In genomic region chr3:48474619-48475018, GRCh38 we compare ENCODE assay signal across 13 cellular contexts. TPM values are rescaled to one million over a fixed set of nuclear protein-coding genes. Genes with fewer than 3 reads are reported as not detected.
DNase-seq lines count a peak whose midpoint lies in the region; ATAC-seq and TF ChIP-seq lines count a peak whose summit lies in the region.
"Had no signal": no experiment of that assay in that cellular context is flagged by ENCODE, and none has a peak within 500 bp of the region (broad histone marks: within the 10 kb centered on the region; RNA-seq: fewer than 3 reads in every experiment).

No MANE protein-coding gene starts in this region.

- H3K9ac ChIP-seq in HUES64 (ENCODE audit: low read depth, low read length), result peak overlapping the region; percentile 49; the same call in 1 of the 2 replicates

- H3K4me3 ChIP-seq in CD8-positive, alpha-beta T cell (ENCODE audit: low read depth, low read length), result no peak overlapping the region
- peak overlapping the region; percentile 11; the same call in 1 of the 2 replicates for H3K4me3 ChIP-seq in HUES64 (ENCODE audit: low read length)
- no peak overlapping the region for H3K4me3 ChIP-seq in vagina
- H3K4me3 ChIP-seq: gastroesophageal sphincter had no signal

- no peaks in the 10 kb centered on the region for H3K36me3 ChIP-seq in CD8-positive, alpha-beta T cell (ENCODE audit: insufficient read depth, low read length)
- H3K36me3 ChIP-seq in HUES64 (ENCODE audit: insufficient read depth, low read length), result peaks cover 5% of the 10 kb centered on the region
- peaks cover 0 to under 1% of the 10 kb centered on the region in 2 donors for H3K36me3 ChIP-seq in vagina

- H3K4me3 Mint-ChIP-seq in CD8-positive, alpha-beta T cell, result no peak overlapping the region
- no peak overlapping the region for H3K4me3 Mint-ChIP-seq in dendritic cell treated with granulocyte-macrophage colony-stimulating factor and Interleukin-4, amounts not matched to agents 40 ng/mL and 50 ng/mL, for 4 days
- peak overlapping the region in 4 of 10 donors; percentile 1 to 34 (median 14) for H3K4me3 Mint-ChIP-seq in naive thymus-derived CD8-positive, alpha-beta T cell

- no peak for ATAC-seq in CD8-positive, alpha-beta T cell
- ATAC-seq in naive thymus-derived CD8-positive, alpha-beta T cell, result no peak
- ATAC-seq in left cardiac atrium, result no peak
- ATAC-seq: gastroesophageal sphincter had no signal

- no peak for DNase-seq in CD8-positive, alpha-beta T cell
- no peak for DNase-seq in naive thymus-derived CD8-positive, alpha-beta T cell
- DNase-seq in posterior cingulate gyrus (no peak), NCI-H510A treated with DMSO at 0.1 percent for 48 hours (lab: John Stamatoyannopoulos, UW) (no peak), vagina (ENCODE audit: extremely low spot score in 2 of 2) (no peak), left cardiac atrium (no peak)
- DNase-seq: activated CD4-positive, alpha-beta T cell treated with anti-CD3 and anti-CD28 coated beads, Interleukin-2, amount 50 U/mL, for 48 hours; C1 segment of cervical spinal cord; KBM-7; NCI-H187 had no signal

- peaks cover 57% of the 10 kb centered on the region for H3K4me1 Mint-ChIP-seq in CD8-positive, alpha-beta T cell (ENCODE audit: low read depth)
- peaks cover 46% of the 10 kb centered on the region for H3K4me1 Mint-ChIP-seq in dendritic cell treated with granulocyte-macrophage colony-stimulating factor and Interleukin-4, amounts not matched to agents 40 ng/mL and 50 ng/mL, for 4 days (ENCODE audit: low read depth)
- peaks cover 27 to 75% (median 61%) of the 10 kb centered on the region in 4 donors for H3K4me1 Mint-ChIP-seq in naive thymus-derived CD8-positive, alpha-beta T cell

- no peaks in the 10 kb centered on the region for H3K27me3 ChIP-seq in CD8-positive, alpha-beta T cell (ENCODE audit: insufficient read depth, low read length)
- H3K27me3 ChIP-seq in HUES64 (ENCODE audit: insufficient read depth, low read length), result no peaks in the 10 kb centered on the region
- no peaks in the 10 kb centered on the region for H3K27me3 ChIP-seq in vagina
- H3K27me3 ChIP-seq: gastroesophageal sphincter had no signal

- H3K9me3 Mint-ChIP-seq in CD8-positive, alpha-beta T cell, result no peaks in the 10 kb centered on the region
- H3K9me3 Mint-ChIP-seq in dendritic cell treated with granulocyte-macrophage colony-stimulating factor and Interleukin-4, amounts not matched to agents 40 ng/mL and 50 ng/mL, for 4 days, result no peaks in the 10 kb centered on the region
- no peaks in the 10 kb centered on the region for H3K9me3 Mint-ChIP-seq in naive thymus-derived CD8-positive, alpha-beta T cell

- intact Hi-C loops in CD8-positive, alpha-beta T cell (cut with DNase I, micrococcal nuclease), result loop anchor here (5.0 to 10.0 kb wide), 2 partner anchors 163 to 180 kb away; partner anchors contain the start of gene SLC26A6 (in 1 of the 2)
- intact Hi-C loops in dendritic cell treated with granulocyte-macrophage colony-stimulating factor and Interleukin-4, amounts not matched to agents 40 ng/mL and 50 ng/mL, for 4 days (cut with micrococcal nuclease), result no loop called here
- intact Hi-C loops in posterior cingulate gyrus (cut with DNase I), result no loop called here
- intact Hi-C loops in vagina (cut with DNase I), result no loop called here
- intact Hi-C loops in left cardiac atrium (cut with DNase I), result no loop called here

- H3K27ac Mint-ChIP-seq in CD8-positive, alpha-beta T cell, result peak overlapping the region; percentile 85
- peak overlapping the region; percentile 28 for H3K27ac Mint-ChIP-seq in dendritic cell treated with granulocyte-macrophage colony-stimulating factor and Interleukin-4, amounts not matched to agents 40 ng/mL and 50 ng/mL, for 4 days
- peak overlapping the region; percentile 14 to 87 (median 78) for H3K27ac Mint-ChIP-seq in naive thymus-derived CD8-positive, alpha-beta T cell

- peaks cover 11% of the 10 kb centered on the region for H3K36me3 Mint-ChIP-seq in CD8-positive, alpha-beta T cell
- H3K36me3 Mint-ChIP-seq in dendritic cell treated with granulocyte-macrophage colony-stimulating factor and Interleukin-4, amounts not matched to agents 40 ng/mL and 50 ng/mL, for 4 days (ENCODE audit: low read depth), result peaks cover 42% of the 10 kb centered on the region
- peaks cover 0 to 3% (median 0%) of the 10 kb centered on the region in 3 donors for H3K36me3 Mint-ChIP-seq in naive thymus-derived CD8-positive, alpha-beta T cell

- no peak overlapping the region for H3K27ac ChIP-seq in CD8-positive, alpha-beta T cell (ENCODE audit: low read depth, low read length)
- H3K27ac ChIP-seq in HUES64 (ENCODE audit: low read depth, low read length) (peak overlapping the region; percentile 85), vagina (no peak overlapping the region)

- 4% methylated on average over 4 of the region's 4 CpGs for WGBS in HUES64

- POLR2A ChIA-PET in CD8-positive, alpha-beta T cell (lab: Charles Lee), result interaction anchor here (0.8 to 2.7 kb wide), 3 partner anchors 17 to 35 kb away, joined by 4 to 15 read pairs (median 5); partner anchors contain the start of genes ATRIP and CCDC51
- POLR2A ChIA-PET in naive thymus-derived CD8-positive, alpha-beta T cell (lab: Charles Lee), result interaction anchor here (0.5 to 4.8 kb wide), 3 partner anchors 32 to 70 kb away, joined by 3 to 49 read pairs (median 37); partner anchors contain the start of genes CCDC51, SHISA5 and TMA7

- H3K4me1 ChIP-seq in CD8-positive, alpha-beta T cell (ENCODE audit: insufficient read depth, low read length), result peaks cover 49% of the 10 kb centered on the region
- H3K4me1 ChIP-seq in HUES64 (ENCODE audit: insufficient read depth, low read length), result peaks cover 18% of the 10 kb centered on the region
- H3K4me1 ChIP-seq in vagina, result peaks cover 40% of the 10 kb centered on the region

- TF ChIP-seq POLR2A in vagina (IDR thresholded peaks at IDR 0.05), result no peak

- no peak for TF ChIP-seq CTCF in CD8-positive, alpha-beta T cell (IDR thresholded peaks at IDR 0.05)
- TF ChIP-seq CTCF in vagina (IDR thresholded peaks at IDR 0.05), result no peak

- no peaks in the 10 kb centered on the region for H3K9me3 ChIP-seq in CD8-positive, alpha-beta T cell (ENCODE audit: low read length)
- H3K9me3 ChIP-seq in HUES64 (ENCODE audit: insufficient read depth, low read depth, low read length) (no peaks in the 10 kb centered on the region), vagina (no peaks in the 10 kb centered on the region)
- H3K9me3 ChIP-seq: gastroesophageal sphincter had no signal

- no peaks in the 10 kb centered on the region for H3K27me3 Mint-ChIP-seq in CD8-positive, alpha-beta T cell (ENCODE audit: low read depth)
- no peaks in the 10 kb centered on the region for H3K27me3 Mint-ChIP-seq in dendritic cell treated with granulocyte-macrophage colony-stimulating factor and Interleukin-4, amounts not matched to agents 40 ng/mL and 50 ng/mL, for 4 days
- H3K27me3 Mint-ChIP-seq in naive thymus-derived CD8-positive, alpha-beta T cell, result no peaks in the 10 kb centered on the region

- CTCF ChIA-PET in CD8-positive, alpha-beta T cell (lab: Charles Lee), result interaction anchor here (1.8 to 7.6 kb wide), 2 partner anchors 34 to 39 kb away, joined by 7 to 56 read pairs; no protein-coding TSS in a partner anchor

RNA-seq across cellular contexts. Expression of gene ATRIP, which starts 28.1 kb away (rescaled TPM):
- total RNA-seq in CD8-positive, alpha-beta T cell, result 1 to 10 TPM; 7.4 to 8.7 TPM
- 13.5 TPM for polyA plus RNA-seq in HUES64 (2013, experiment 1 of 2)
- 18.0 TPM for polyA plus RNA-seq in HUES64 (2013, experiment 2 of 2)
- 10 to 100 TPM; 13.2 to 13.5 TPM for total RNA-seq in naive thymus-derived CD8-positive, alpha-beta T cell
- 10 to 100 TPM in 2 of 3 donors, 1 to 10 TPM in 1; 8.9 to 17.5 (median 13.1) TPM for polyA plus RNA-seq in naive thymus-derived CD8-positive, alpha-beta T cell
- total RNA-seq in vagina, result 13.8 TPM
- total RNA-seq in left cardiac atrium, result 1 to 10 TPM; 3.9 to 5.7 TPM

RNA-seq across cellular contexts. Expression of gene SHISA5, which starts 29.4 kb away (rescaled TPM):
- 10 to 100 TPM; 84.3 to 86.0 TPM for total RNA-seq in CD8-positive, alpha-beta T cell
- polyA plus RNA-seq in HUES64 (2013, experiment 1 of 2), result 106 TPM
- polyA plus RNA-seq in HUES64 (2013, experiment 2 of 2), result 125 TPM
- 100 to 1,000 TPM; 176 to 186 TPM for total RNA-seq in naive thymus-derived CD8-positive, alpha-beta T cell
- 100 to 1,000 TPM; 341 to 364 (median 359) TPM for polyA plus RNA-seq in naive thymus-derived CD8-positive, alpha-beta T cell
- 133 TPM for total RNA-seq in vagina
- 100 to 1,000 TPM in 1 of 2 donors, 10 to 100 TPM in 1; 73.3 to 108 TPM for total RNA-seq in left cardiac atrium

RNA-seq across cellular contexts. Expression of gene TMA7, which starts 34.6 kb away (rescaled TPM):
- total RNA-seq in CD8-positive, alpha-beta T cell, result 100 to 1,000 TPM; 279 to 297 TPM
- 497 TPM for polyA plus RNA-seq in HUES64 (2013, experiment 1 of 2)
- 539 TPM for polyA plus RNA-seq in HUES64 (2013, experiment 2 of 2)
- 100 to 1,000 TPM; 274 to 291 TPM for total RNA-seq in naive thymus-derived CD8-positive, alpha-beta T cell
- polyA plus RNA-seq in naive thymus-derived CD8-positive, alpha-beta T cell, result 100 to 1,000 TPM; 714 to 931 (median 847) TPM
- total RNA-seq in vagina (251 TPM), left cardiac atrium (100 to 1,000 TPM; 190 to 238 TPM)

RNA-seq across cellular contexts. Expression of gene CCDC51, which starts 34.7 kb away (rescaled TPM):
- total RNA-seq in CD8-positive, alpha-beta T cell, result 1 to 10 TPM; 2.9 to 4.7 TPM
- polyA plus RNA-seq in HUES64 (2013, experiment 1 of 2), result 19.0 TPM
- 17.8 TPM for polyA plus RNA-seq in HUES64 (2013, experiment 2 of 2)
- total RNA-seq in naive thymus-derived CD8-positive, alpha-beta T cell, result 1 to 10 TPM; 4.6 to 4.7 TPM
- polyA plus RNA-seq in naive thymus-derived CD8-positive, alpha-beta T cell, result 10 to 100 TPM in 2 of 3 donors, 1 to 10 TPM in 1; 8.6 to 12.9 (median 11.8) TPM
- total RNA-seq in vagina (11.5 TPM), left cardiac atrium (10 to 100 TPM in 1 of 2 donors, 1 to 10 TPM in 1; 7.0 to 10.9 TPM)

RNA-seq across cellular contexts. Expression of gene PLXNB1, which starts 44.7 kb away (rescaled TPM):
- total RNA-seq in CD8-positive, alpha-beta T cell, result 1 to 10 TPM; 1.4 to 2.7 TPM
- polyA plus RNA-seq in HUES64 (2013, experiment 1 of 2), result 81.0 TPM
- polyA plus RNA-seq in HUES64 (2013, experiment 2 of 2), result 87.6 TPM
- total RNA-seq in naive thymus-derived CD8-positive, alpha-beta T cell, result 1 to 10 TPM; 2.0 to 3.2 TPM
- polyA plus RNA-seq in naive thymus-derived CD8-positive, alpha-beta T cell, result not detected
- total RNA-seq in vagina (257 TPM), left cardiac atrium (10 to 100 TPM; 43.3 to 55.0 TPM)

Comparison
In these comparisons a context has a peak if more than half of its experiments do, and no peak if none do; other contexts are left out.
1. H3K27ac Mint-ChIP-seq: peak in every context shown above with its lines; median percentile 85 in CD8-positive, alpha-beta T cell; 78 in naive thymus-derived CD8-positive, alpha-beta T cell; 28 in dendritic cell treated with granulocyte-macrophage colony-stimulating factor and Interleukin-4, amounts not matched to agents 40 ng/mL and 50 ng/mL, for 4 days.
2. intact Hi-C loops: an anchor here in CD8-positive, alpha-beta T cell (5.0 to 10.0 kb wide); none called in dendritic cell treated with granulocyte-macrophage colony-stimulating factor and Interleukin-4, amounts not matched to agents 40 ng/mL and 50 ng/mL, for 4 days, posterior cingulate gyrus, vagina and left cardiac atrium.